Comparison of ENCODE assay signal across 12 cellular contexts in the genomic region with DNA sequence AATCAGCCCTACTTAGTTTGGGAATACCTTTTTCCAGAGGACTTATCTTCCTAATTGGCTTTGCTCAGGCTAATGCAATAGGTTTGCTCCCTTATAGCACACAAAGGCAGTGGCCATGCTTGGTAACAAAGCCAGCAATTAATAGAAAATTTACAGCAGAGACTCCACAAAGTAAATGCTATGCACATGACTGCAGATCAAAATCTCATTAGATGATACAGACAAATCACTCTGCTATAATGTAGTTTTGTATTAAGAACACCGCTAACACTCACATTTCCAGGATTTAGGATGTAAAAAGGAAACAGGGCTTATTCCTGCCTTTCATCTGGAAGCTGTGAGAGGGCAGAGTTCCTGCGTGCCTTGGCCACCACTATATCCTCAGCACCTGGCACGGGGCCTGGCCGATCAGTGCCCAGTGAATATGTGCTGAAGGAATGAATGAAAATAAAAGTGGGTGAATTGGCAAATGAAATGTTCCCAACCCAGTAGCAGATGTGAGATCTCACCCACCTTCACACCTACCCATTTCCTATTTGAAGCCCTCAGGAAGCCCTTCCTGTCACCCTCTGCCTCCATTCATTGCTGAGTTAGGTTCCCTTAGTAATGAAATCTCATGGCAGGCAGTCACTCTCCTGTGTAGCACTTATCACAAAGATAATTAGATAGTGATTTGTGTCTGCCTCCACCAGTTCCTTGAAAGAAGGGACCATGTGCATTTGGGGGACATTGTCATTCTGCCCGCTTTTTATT. TPM values are rescaled to one million over a fixed set of nuclear protein-coding genes. Genes with fewer than 3 reads are reported as not detected.
DNase-seq lines count a peak whose midpoint lies in the region; ATAC-seq, FAIRE-seq and TF ChIP-seq lines count a peak whose summit lies in the region.
"Had no signal": no experiment of that assay in that cellular context is flagged by ENCODE, and none has a peak within 500 bp of the region (broad histone marks: within the 10 kb centered on the region; RNA-seq: fewer than 3 reads in every experiment).

No MANE protein-coding gene starts in this region.

- no peaks in the 10 kb centered on the region for H3K36me3 ChIP-seq in liver (ENCODE audit: control insufficient read depth in 4 of 4, insufficient read depth in 3 of 4, low read depth in 1 of 4, low read length in 3 of 4)
- no peaks in the 10 kb centered on the region for H3K36me3 ChIP-seq in HepG2 (replicated peaks in 1 of 2; ENCODE audit: control insufficient read depth in 1 of 2, insufficient read depth in 2 of 2, low read length in 2 of 2)
- H3K36me3 ChIP-seq in endothelial cell of umbilical vein (ENCODE audit: control insufficient read depth in 2 of 2, extremely low read depth in 1 of 2, insufficient read depth in 2 of 2, low read length in 2 of 2): no peaks in the 10 kb centered on the region
- no peaks in the 10 kb centered on the region for H3K36me3 ChIP-seq in transverse colon
- H3K36me3 ChIP-seq: adrenal gland, right atrium auricular region had no signal

- dilution Hi-C loops in endothelial cell of umbilical vein (cut with MboI; ENCODE audit: extremely low pct_ligation_motif_present, low sequenced_read_pairs): no loop called here

- H3K79me2 ChIP-seq in HepG2 (ENCODE audit: insufficient read depth, low read length): peaks cover 26% of the 10 kb centered on the region
- H3K79me2 ChIP-seq in endothelial cell of umbilical vein (ENCODE audit: control insufficient read depth, insufficient read depth, low read length): peaks cover 31% of the 10 kb centered on the region

- TF ChIP-seq EP300 in HepG2 (IDR thresholded peaks at IDR 0.05; ENCODE audit: low read depth in 2 of 2, low read length in 2 of 2): no peak
- no peak for TF ChIP-seq EP300 in HepG2 (CRISPR knock-in tag; IDR thresholded peaks at IDR 0.05; ENCODE audit: borderline replicate concordance)
- TF ChIP-seq EP300 in transverse colon (IDR thresholded peaks at IDR 0.05; ENCODE audit: low read depth): no peak

- POLR2A ChIA-PET in HepG2 (lab: Yijun Ruan, JAX): no interaction called here
- POLR2A ChIA-PET in endothelial cell of umbilical vein (lab: Charles Lee): interaction anchor here (0.7 kb wide), 1 partner anchor 96 kb away, joined by 4 read pairs; no protein-coding TSS in a partner anchor

- CTCF ChIA-PET in HepG2 (lab: Yijun Ruan, JAX; ENCODE audit: low intra/inter-chr PET ratio, low total read pairs): no interaction called here
- CTCF ChIA-PET in endothelial cell of umbilical vein (lab: Charles Lee): no interaction called here

- TF ChIP-seq CTCF in liver (IDR thresholded peaks at IDR 0.05; ENCODE audit: low read depth, low read length, missing input control): no peak
- TF ChIP-seq CTCF in HepG2 (CRISPR knock-in tag; IDR thresholded peaks at IDR 0.05): no peak
- no peak for TF ChIP-seq CTCF in endothelial cell of umbilical vein (IDR thresholded peaks at IDR 0.05; ENCODE audit: extremely low read depth in 1 of 2, insufficient read depth in 1 of 2, low read depth in 1 of 2, low read length in 2 of 2)
- no peak for TF ChIP-seq CTCF in transverse colon (IDR thresholded peaks at IDR 0.05)

- BruUV-seq in HepG2 (replicated peaks; lab: Mats Ljungman, UMichigan) (no TSS peak), endothelial cell of umbilical vein (replicated peaks; lab: Mats Ljungman, UMichigan) (no TSS peak)

- in situ Hi-C loops in HepG2 (cut with HindIII; ENCODE audit: extremely low pct_ligation_motif_present, low pct_unique_long_range_greater_than_20kb): no loop called here
- in situ Hi-C loops in transverse colon (cut with MboI; ENCODE audit: low pct_ligation_motif_present in 1 of 4, low pct_unique_long_range_greater_than_20kb in 1 of 4, low sequenced_read_pairs in 3 of 4): no loop called here

- no peaks in the 10 kb centered on the region for H3K9me1 ChIP-seq in endothelial cell of umbilical vein (replicated peaks; ENCODE audit: control insufficient read depth, extremely low read depth, insufficient read depth, low read length)

- no peaks in the 10 kb centered on the region for H3K9me3 ChIP-seq in liver (ENCODE audit: control insufficient read depth in 4 of 4, low read length in 3 of 4)
- no peaks in the 10 kb centered on the region for H3K9me3 ChIP-seq in HepG2 (ENCODE audit: low read length)
- H3K9me3 ChIP-seq in endothelial cell of umbilical vein (replicated peaks; ENCODE audit: control insufficient read depth, insufficient read depth, low read length): no peaks in the 10 kb centered on the region
- H3K9me3 ChIP-seq in transverse colon: no peaks in the 10 kb centered on the region
- H3K9me3 ChIP-seq: adrenal gland, mucosa of descending colon, right atrium auricular region had no signal

- no peak overlapping the region for H3K4me3 ChIP-seq in liver (ENCODE audit: low read depth in 1 of 3, low read length in 3 of 3)
- H3K4me3 ChIP-seq in HepG2 (replicated peaks in 1 of 3; ENCODE audit: insufficient read depth in 1 of 3, low read depth in 2 of 3, low read length in 3 of 3): no peak overlapping the region
- no peak overlapping the region for H3K4me3 ChIP-seq in endothelial cell of umbilical vein (replicated peaks in 1 of 3; ENCODE audit: insufficient read depth in 1 of 3, low read depth in 1 of 3, low read length in 3 of 3)
- H3K4me3 ChIP-seq in transverse colon: no peak overlapping the region
- H3K4me3 ChIP-seq: adrenal gland, mucosa of descending colon, right atrium auricular region had no signal

- H3K27me3 ChIP-seq in liver (ENCODE audit: control insufficient read depth in 4 of 4, insufficient read depth in 4 of 4, low read length in 3 of 4) (no peaks in the 10 kb centered on the region), HepG2 (ENCODE audit: control insufficient read depth in 1 of 2, insufficient read depth in 2 of 2, low read length in 2 of 2) (no peaks in the 10 kb centered on the region), endothelial cell of umbilical vein (ENCODE audit: control insufficient read depth in 2 of 2, insufficient read depth in 2 of 2, low read length in 2 of 2) (no peaks in the 10 kb centered on the region), transverse colon (no peaks in the 10 kb centered on the region)
- H3K27me3 ChIP-seq: adrenal gland, right atrium auricular region had no signal

- H3K9ac ChIP-seq in liver (ENCODE audit: low read depth in 1 of 2, low read length in 2 of 2) (no peak overlapping the region), HepG2 (ENCODE audit: insufficient read depth, low read depth, low read length) (no peak overlapping the region), endothelial cell of umbilical vein (replicated peaks; ENCODE audit: extremely low read depth, insufficient read depth, low read length) (no peak overlapping the region)

- 46% methylated on average over 5 of the region's 5 CpGs for WGBS in liver
- WGBS in HepG2 (ENCODE audit: low lambda C conversion rate): 93% methylated on average over 5 of the region's 5 CpGs
- 80% methylated on average over 5 of the region's 5 CpGs; no CpG with 5 or more reads in 1 of the 2 donors for WGBS in transverse colon (ENCODE audit: low coverage in 1 of 2), 2 donors

- DNase-seq in HepG2 (ENCODE audit: low spot score) (no peak), SK-N-DZ (ENCODE audit: low spot score) (peak; percentile 36), endothelial cell of umbilical vein (ENCODE audit: low read depth, low spot score) (peak; percentile 31), transverse colon (no peak)
- no peak for DNase-seq in stimulated activated CD4-positive, alpha-beta T cell treated with anti-CD3 and anti-CD28 coated beads, Interleukin-15, amount 100 ng/mL, for 24 hours
- DNase-seq: mucosa of descending colon, NCI-H1930 had no signal

- H3K27ac ChIP-seq in liver (ENCODE audit: low read depth in 1 of 2, low read length in 2 of 2) (peak overlapping the region in 1 of 2 donors; percentile 12), HepG2 (ENCODE audit: extremely low read length, insufficient read depth, low read length) (no peak overlapping the region), endothelial cell of umbilical vein (ENCODE audit: insufficient read depth, low read depth, low read length) (no peak overlapping the region), transverse colon (peak overlapping the region; percentile 74 to 93 (median 82))
- H3K27ac ChIP-seq: right atrium auricular region had no signal

- H3K4me2 ChIP-seq in HepG2 (ENCODE audit: low read depth, low read length) (no peak overlapping the region), endothelial cell of umbilical vein (ENCODE audit: insufficient read depth, low read length) (no peak overlapping the region)

- TF ChIP-seq RAD21 in liver (IDR thresholded peaks at IDR 0.05) (no peak), HepG2 (CRISPR knock-in tag; IDR thresholded peaks at IDR 0.05) (no peak)

- TF ChIP-seq POLR2A in HepG2 (IDR thresholded peaks at IDR 0.05; ENCODE audit: insufficient read depth in 1 of 2, low read depth in 2 of 2, low read length in 2 of 2): no peak
- TF ChIP-seq POLR2A in endothelial cell of umbilical vein (IDR thresholded peaks at IDR 0.05; ENCODE audit: low read depth, low read length): no peak
- no peak for TF ChIP-seq POLR2A in transverse colon (IDR thresholded peaks at IDR 0.05)

- ATAC-seq in HepG2 (no peak), GM21360 (IDR thresholded peaks at IDR 0.05; ENCODE audit: unreplicated experiment) (no peak), HG03342 (IDR thresholded peaks at IDR 0.05; ENCODE audit: unreplicated experiment) (no peak)
- ATAC-seq: mucosa of descending colon had no signal

- H3K4me1 ChIP-seq in liver (ENCODE audit: control insufficient read depth in 4 of 4, insufficient read depth in 4 of 4, low read length in 3 of 4) (peaks cover 0 to 19% (median 4%) of the 10 kb centered on the region in 4 donors), HepG2 (ENCODE audit: insufficient read depth, low read length) (peaks cover 20% of the 10 kb centered on the region), endothelial cell of umbilical vein (ENCODE audit: control insufficient read depth, extremely low read depth, insufficient read depth, low read length) (peaks cover 30% of the 10 kb centered on the region), transverse colon (peaks cover 0 to 17% (median 4%) of the 10 kb centered on the region in 4 donors)

- no peaks in the 10 kb centered on the region for H4K20me1 ChIP-seq in HepG2 (ENCODE audit: insufficient read depth, low read length)
- H4K20me1 ChIP-seq in endothelial cell of umbilical vein (replicated peaks; ENCODE audit: control insufficient read depth, extremely low read depth, insufficient read depth, low read length): no peaks in the 10 kb centered on the region

- no peak overlapping the region for H2AFZ ChIP-seq in HepG2 (ENCODE audit: low read length)
- no peak overlapping the region for H2AFZ ChIP-seq in endothelial cell of umbilical vein (ENCODE audit: low read depth, low read length)

- FAIRE-seq in HepG2 (lab: Jason Lieb, UNC) (no peak), endothelial cell of umbilical vein (lab: Jason Lieb, UNC) (peak; percentile 82)

- intact Hi-C loops in HepG2 (cut with micrococcal nuclease; ENCODE audit: unreplicated experiment) (no loop called here), endothelial cell of umbilical vein (cut with micrococcal nuclease) (no loop called here), transverse colon (cut with DNase I; ENCODE audit: low total_unique reads) (no loop called here)

RNA-seq across cellular contexts. Expression of gene SEPTIN6, which starts 5.1 kb away (rescaled TPM):
- 10 to 100 TPM in 1 of 2 donors, 1 to 10 TPM in 1; 9.9 to 11.5 TPM for total RNA-seq in liver
- 10 to 100 TPM in 1 of 2 donors, 1 to 10 TPM in 1; 9.4 to 11.4 TPM for polyA plus RNA-seq in liver
- 21.7 and 34.1 TPM in 2 replicates for total RNA-seq in HepG2 (2016; rRNA removed; fragmentation: Illumina TruSeq; extraction: Trizol)
- total RNA-seq in HepG2 (2016; cell fraction: cytosol; rRNA removed; fragmentation: Illumina TruSeq; extraction: Trizol; ENCODE audit: low read depth): 4.2 and 4.3 TPM in 2 replicates
- 22.6 and 30.6 TPM in 2 replicates for total RNA-seq in HepG2 (2016; cell fraction: insoluble cytoplasmic fraction; rRNA removed; fragmentation: Illumina TruSeq; extraction: Trizol)
- total RNA-seq in HepG2 (2016; cell fraction: membrane; rRNA removed; fragmentation: Illumina TruSeq; extraction: Trizol): 11.6 and 11.9 TPM in 2 replicates
- 13.4 and 14.5 TPM in 2 replicates for total RNA-seq in HepG2 (2016; cell fraction: nucleus; rRNA removed; fragmentation: Illumina TruSeq; extraction: Trizol)
- polyA plus RNA-seq in HepG2 (2011; rRNA removed): 35.9 and 38.3 TPM in 2 replicates
- 35.8 and 37.3 TPM in 2 replicates for polyA plus RNA-seq in HepG2 (2011; cell fraction: cytosol; rRNA removed)
- polyA plus RNA-seq in HepG2 (2011; cell fraction: nucleus; rRNA removed): 20.9 and 22.6 TPM in 2 replicates
- 17.4 and 20.8 TPM in 2 replicates for polyA plus RNA-seq in HepG2 (2012)
- 4.8 and 6.3 TPM in 2 replicates for polyA plus RNA-seq in HepG2 (2016; cell fraction: cytosol; fragmentation: Illumina TruSeq; extraction: Trizol; ENCODE audit: low read depth)
- 33.9 and 37.2 TPM in 2 replicates for polyA plus RNA-seq in HepG2 (2016; cell fraction: insoluble cytoplasmic fraction; fragmentation: Illumina TruSeq; extraction: Trizol; ENCODE audit: low read depth)
- polyA plus RNA-seq in HepG2 (2016; cell fraction: membrane; fragmentation: Illumina TruSeq; extraction: Trizol; ENCODE audit: low read depth): 11.2 and 12.4 TPM in 2 replicates
- 25.4 and 30.7 TPM in 2 replicates for polyA plus RNA-seq in HepG2 (2016; cell fraction: nucleus; fragmentation: Illumina TruSeq; extraction: Trizol; ENCODE audit: insufficient read depth, low read depth)
- 52.2 and 78.0 TPM in 2 replicates for polyA minus RNA-seq in HepG2 (2011; rRNA and poly(A)+ RNA removed; ENCODE audit: low replicate concordance)
- polyA minus RNA-seq in HepG2 (2011; cell fraction: cytosol; rRNA and poly(A)+ RNA removed): 24.4 and 30.2 TPM in 2 replicates
- 10.7 and 23.0 TPM in 2 replicates for polyA minus RNA-seq in HepG2 (2011; cell fraction: nucleus; rRNA and poly(A)+ RNA removed)
- polyA plus RNA-seq in SK-N-DZ (2014; cell fraction: cytosol; rRNA removed): 59.9 and 65.6 TPM in 2 replicates
- 36.4 and 37.4 TPM in 2 replicates for polyA plus RNA-seq in SK-N-DZ (2014; cell fraction: nucleus; rRNA removed)
- 22.2 and 31.8 TPM in 2 replicates for total RNA-seq in endothelial cell of umbilical vein
- 15.8 and 23.1 TPM in 2 replicates for polyA plus RNA-seq in endothelial cell of umbilical vein
- polyA plus RNA-seq in endothelial cell of umbilical vein (2011; cell fraction: cytosol; rRNA removed): 23.1 and 24.3 TPM in 2 replicates
- 13.8 and 18.5 TPM in 2 replicates for polyA plus RNA-seq in endothelial cell of umbilical vein (2011; cell fraction: nucleus; rRNA removed)
- polyA plus RNA-seq in endothelial cell of umbilical vein (2012): 21.5 and 23.4 TPM in 2 replicates
- 44.5 and 51.3 TPM in 2 replicates for polyA minus RNA-seq in endothelial cell of umbilical vein
- polyA minus RNA-seq in endothelial cell of umbilical vein (2011; cell fraction: cytosol; rRNA and poly(A)+ RNA removed): 22.1 TPM
- polyA minus RNA-seq in endothelial cell of umbilical vein (2011; cell fraction: nucleus; rRNA and poly(A)+ RNA removed): 9.2 and 11.5 TPM in 2 replicates
- total RNA-seq in transverse colon: 10 to 100 TPM in 3 of 4 donors, 1 to 10 TPM in 1; 9.4 to 88.2 (median 21.8) TPM

Comparison
In these comparisons a context has a peak if more than half of its experiments do, and no peak if none do; other contexts are left out.
1. H3K27ac ChIP-seq: peak in transverse colon (4 of 4); none in HepG2 (single experiment) and endothelial cell of umbilical vein (single experiment).
2. DNase-seq: peak in SK-N-DZ (single experiment) and endothelial cell of umbilical vein (single experiment); none in HepG2 (single experiment), transverse colon (single experiment) and stimulated activated CD4-positive, alpha-beta T cell treated with anti-CD3 and anti-CD28 coated beads, Interleukin-15, amount 100 ng/mL, for 24 hours (single experiment).